Comparison of ENCODE assay signal across 20 cellular contexts in genomic region chrX:38890963-38891362, GRCh38.
"Had no signal": no experiment of that assay in that cellular context is flagged by ENCODE, and none has a peak within 500 bp of the region (broad histone marks: within the 10 kb centered on the region; RNA-seq: fewer than 3 reads in every experiment).

No MANE protein-coding gene starts in this region.

- ATAC-seq: left lung, pancreas had no signal

- H3K27me3 ChIP-seq: colonic mucosa, esophagus muscularis mucosa, left lung, neutrophil, pancreas, right atrium auricular region, tibial artery had no signal

- H3K4me1 ChIP-seq: breast epithelium, colonic mucosa, esophagus muscularis mucosa, gastrocnemius medialis, left lung, pancreas, psoas muscle, right atrium auricular region, tibial artery had no signal

- H3K9me3 ChIP-seq: breast epithelium, colonic mucosa, esophagus muscularis mucosa, gastrocnemius medialis, left lung, neutrophil, pancreas, psoas muscle, right atrium auricular region, tibial artery had no signal

- DNase-seq: activated B cell treated with CpG ODN at 0.5 μM for 24 hours; activated CD4-positive, alpha-beta T cell treated with anti-CD3 and anti-CD28 coated beads, Interleukin-2, amount 50 U/mL, for 4 hours; activated CD8-positive, alpha-beta memory T cell treated with anti-CD3 and anti-CD28 coated beads for 24 hours; activated CD8-positive, alpha-beta memory T cell treated with anti-CD3 and anti-CD28 coated beads, Interleukin-2, amount 50 U/mL, for 4 hours; activated naive CD4-positive, alpha-beta T cell; activated T-cell treated with anti-CD3 and anti-CD28 coated beads, Interleukin-2, amount 50 U/mL, for 4 hours; colonic mucosa; dorsolateral prefrontal cortex; gastrocnemius medialis; head of caudate nucleus; left lung; mammary epithelial cell; pancreas; psoas muscle; T1000; tibial artery had no signal

- H3K4me3 ChIP-seq: breast epithelium, colonic mucosa, dorsolateral prefrontal cortex, esophagus muscularis mucosa, gastrocnemius medialis, left lung, pancreas, psoas muscle, right atrium auricular region, tibial artery had no signal

- H3K27ac ChIP-seq: breast epithelium, colonic mucosa, dorsolateral prefrontal cortex, esophagus muscularis mucosa, gastrocnemius medialis, left lung, neutrophil, pancreas, psoas muscle, right atrium auricular region, tibial artery had no signal

- H3K36me3 ChIP-seq: breast epithelium, colonic mucosa, esophagus muscularis mucosa, gastrocnemius medialis, left lung, neutrophil, pancreas, right atrium auricular region, tibial artery had no signal

- FAIRE-seq: pancreas had no signal
